In the genomic region with DNA sequence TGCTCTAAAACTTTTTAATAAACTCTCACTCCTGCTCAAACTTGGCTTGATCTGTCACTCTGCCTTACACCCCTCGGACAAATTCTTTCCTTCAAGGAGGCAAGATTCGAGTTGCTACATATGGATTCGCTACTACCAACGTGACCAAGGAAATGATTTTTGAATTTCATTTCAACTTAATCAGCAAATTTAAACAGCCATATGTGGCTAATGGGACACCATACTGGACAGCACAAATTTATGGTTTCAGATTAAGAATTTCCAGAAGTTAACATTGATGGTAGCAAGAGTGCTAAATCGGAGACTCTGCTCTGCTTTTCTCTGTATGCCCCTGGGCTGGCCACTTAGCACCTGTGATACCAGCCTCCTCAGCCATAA, we compare ENCODE assay signal across 34 cellular contexts.
"Had no signal": no experiment of that assay in that cellular context is flagged by ENCODE, and none has a peak within 500 bp of the region (broad histone marks: within the 10 kb centered on the region; RNA-seq: fewer than 3 reads in every experiment).

No MANE protein-coding gene starts in this region.

- H3K9me3 ChIP-seq: MG63 had no signal

- H3K27me3 ChIP-seq: MG63 had no signal

- H3K4me3 ChIP-seq: MG63 had no signal

- H3K36me3 ChIP-seq: MG63 had no signal

- DNase-seq: Karpas-422, Kasumi-1, MG63, MM.1S, MV-4-11, NCI-H1048, NCI-H1092, NCI-H1092 treated with DMSO at 0.1 percent for 48 hours, NCI-H1105, NCI-H1105 treated with DMSO at 0.1 percent for 48 hours, NCI-H1417, NCI-H1417 treated with DMSO at 0.1 percent for 48 hours, NCI-H1436, NCI-H1436 treated with DMSO at 0.1 percent for 48 hours, NCI-H146, NCI-H1694, NCI-H1694 treated with DMSO at 0.1 percent for 48 hours, NCI-H187, NCI-H187 treated with DMSO at 0.1 percent for 48 hours, NCI-H1930, NCI-H2029, NCI-H2029 treated with DMSO at 0.1 percent for 48 hours, NCI-H2081, NCI-H2081 treated with DMSO at 0.1 percent for 48 hours, NCI-H2107, NCI-H2171, NCI-H2171 treated with DMSO at 0.1 percent for 48 hours, NCI-H2227 treated with DMSO at 0.1 percent for 48 hours, NCI-H226, NCI-H345, NCI-H446, NCI-H446 treated with DMSO at 0.1 percent for 48 hours, NCI-H510A, NCI-H510A treated with DMSO at 0.1 percent for 48 hours had no signal
